In the genomic region with DNA sequence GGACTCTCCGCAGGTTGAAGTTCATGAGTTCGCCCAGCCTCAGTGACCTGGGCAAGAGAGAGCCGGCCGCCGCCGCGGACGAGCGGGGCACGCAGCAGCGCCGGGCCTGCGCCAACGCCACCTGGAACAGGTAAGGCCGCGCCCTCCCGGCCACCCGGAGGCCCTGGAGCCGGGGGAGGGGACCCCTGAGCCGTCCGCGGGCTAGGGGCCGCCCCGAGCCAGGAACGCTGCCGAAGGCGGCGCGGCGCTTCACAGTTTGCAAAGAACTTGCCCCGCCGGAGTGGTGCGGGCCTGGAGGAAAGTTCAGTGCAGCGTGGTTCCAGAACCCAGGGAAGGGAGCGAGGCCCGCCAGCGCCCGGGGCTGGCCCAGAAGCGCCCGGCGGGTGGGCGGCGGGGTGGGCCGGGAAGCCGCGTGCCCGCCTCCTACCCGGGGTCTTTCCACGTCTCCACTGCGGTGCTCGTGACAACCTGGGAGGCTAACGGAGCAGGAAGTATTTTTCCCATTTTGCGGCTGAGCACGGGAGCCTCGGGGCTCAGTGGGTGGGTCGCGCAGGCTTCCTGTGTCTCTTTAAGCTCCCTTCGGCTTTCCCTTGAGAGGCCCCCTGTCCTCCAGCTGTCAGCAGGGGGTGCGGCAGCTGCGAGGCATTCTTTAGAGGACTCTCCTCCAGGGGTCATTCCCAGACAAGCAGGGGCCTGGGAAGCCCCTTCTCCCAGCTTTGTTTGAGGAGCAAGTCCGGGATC, we compare ENCODE assay signal across 8 cellular contexts. TPM values are rescaled to one million over a fixed set of nuclear protein-coding genes. Genes with fewer than 3 reads are reported as not detected.
DNase-seq lines count a peak whose midpoint lies in the region; ATAC-seq and TF ChIP-seq lines count a peak whose summit lies in the region.

No MANE protein-coding gene starts in this region.

- peak; percentile 54 for ATAC-seq in PC-3
- ATAC-seq in central memory CD8-positive, alpha-beta T cell (replicated peaks; ENCODE audit: extremely low read depth, poor library complexity, severe bottlenecking) = peak; percentile 10
- ATAC-seq in memory B cell (ENCODE audit: low read depth) = peak; percentile 8

- peaks cover 3% of the 10 kb centered on the region; the same call in 1 of the 2 replicates for H4K20me1 ChIP-seq in PC-3 (ENCODE audit: low read length)

- POLR2A ChIA-PET in HEK293 (lab: Yijun Ruan, JAX) = interaction anchor here (0.8 kb wide), 1 partner anchor 29 kb away, joined by 4 read pairs; no protein-coding TSS in a partner anchor
- POLR2A ChIA-PET in PC-3 (lab: Charles Lee; ENCODE audit: unreplicated experiment) = no interaction called here

- H2AFZ ChIP-seq in PC-3 (ENCODE audit: low read length) = peak overlapping the region; percentile 61; the same call in 1 of the 2 replicates

- H3K4me2 ChIP-seq in PC-3 (ENCODE audit: low read length) = peak overlapping the region; percentile 99

- no peaks in the 10 kb centered on the region; the same call in 1 of the 2 replicates for H3K4me1 ChIP-seq in HEK293 (ENCODE audit: control insufficient read depth, insufficient read depth, low read length)
- peaks cover 10% of the 10 kb centered on the region; the same call in 1 of the 2 replicates for H3K4me1 ChIP-seq in PC-3 (ENCODE audit: insufficient read depth, low read length)
- peaks cover 0 to 30% (median 16%) of the 10 kb centered on the region in 4 donors for H3K4me1 ChIP-seq in tibial artery

- no peaks in the 10 kb centered on the region for H3K9me2 ChIP-seq in PC-3 (replicated peaks; ENCODE audit: low read length)

- CTCF ChIA-PET in HEK293 (lab: Yijun Ruan, JAX) = interaction anchor here (0.9 kb wide), 1 partner anchor 18 kb away, joined by 3 read pairs; no protein-coding TSS in a partner anchor
- CTCF ChIA-PET in PC-3 (lab: Charles Lee) = no interaction called here

- peaks cover 14% of the 10 kb centered on the region for H3K79me2 ChIP-seq in PC-3 (ENCODE audit: low read length)

- DNase-seq in EH (ENCODE audit: low read depth) (peak; percentile 72), PC-3 (peak; percentile 15), memory B cell (ENCODE audit: low spot score in 2 of 2) (no peak), tibial artery (no peak), DMS79 treated with DMSO at 0.1 percent for 48 hours (lab: John Stamatoyannopoulos, UW) (no peak), GF-D8 (lab: John Stamatoyannopoulos, UW) (no peak)
- DNase-seq in central memory CD8-positive, alpha-beta T cell (ENCODE audit: low spot score in 2 of 2) = no peak

- intact Hi-C loops in PC-3 (cut with micrococcal nuclease) (no loop called here), tibial artery (cut with DNase I; ENCODE audit: low total_unique reads) (no loop called here)

- no peaks in the 10 kb centered on the region for H3K9me3 Mint-ChIP-seq in central memory CD8-positive, alpha-beta T cell
- H3K9me3 Mint-ChIP-seq in memory B cell = no peaks in the 10 kb centered on the region

- H3K27ac ChIP-seq in HEK293 (ENCODE audit: extremely low read depth, low read depth, low read length) (peak overlapping the region; percentile 52; the same call in 1 of the 2 replicates), PC-3 (ENCODE audit: low read length) (no peak overlapping the region), tibial artery (no peak overlapping the region)

- H3K4me3 ChIP-seq in HEK293 (ENCODE audit: low read depth, low read length) = peak overlapping the region; percentile 51
- peak overlapping the region; percentile 81 for H3K4me3 ChIP-seq in PC-3 (ENCODE audit: low read length)
- peak overlapping the region; percentile 49 to 67 for H3K4me3 ChIP-seq in tibial artery

- H3K36me3 Mint-ChIP-seq in central memory CD8-positive, alpha-beta T cell (ENCODE audit: insufficient read depth) = peaks cover 12% of the 10 kb centered on the region
- peaks cover 6% of the 10 kb centered on the region for H3K36me3 Mint-ChIP-seq in memory B cell

- H3K4me3 Mint-ChIP-seq in central memory CD8-positive, alpha-beta T cell = peak overlapping the region; percentile 75
- peak overlapping the region; percentile 72 for H3K4me3 Mint-ChIP-seq in memory B cell

- H3F3A ChIP-seq in PC-3 (ENCODE audit: low read length, unreplicated experiment) = no peaks in the 10 kb centered on the region

- H3K27me3 ChIP-seq in PC-3 (ENCODE audit: low read length) (no peaks in the 10 kb centered on the region), tibial artery (peaks cover 0 to 44% of the 10 kb centered on the region in 2 donors)

- no TSS peak for BruUV-seq in PC-3 (replicated peaks; lab: Mats Ljungman, UMichigan)

- H3K36me3 ChIP-seq in HEK293 (ENCODE audit: control insufficient read depth in 2 of 2, insufficient read depth in 1 of 2, low read length in 2 of 2) (no peaks in the 10 kb centered on the region), PC-3 (ENCODE audit: low read depth, low read length) (no peaks in the 10 kb centered on the region), tibial artery (no peaks in the 10 kb centered on the region)

- no peak overlapping the region for H3K27ac Mint-ChIP-seq in central memory CD8-positive, alpha-beta T cell (ENCODE audit: low read depth)
- H3K27ac Mint-ChIP-seq in memory B cell = no peak overlapping the region

- peak overlapping the region; percentile 69 for H3K9ac ChIP-seq in PC-3 (ENCODE audit: low read length)

- H3K9me3 ChIP-seq in HEK293 (ENCODE audit: control insufficient read depth, insufficient read depth, low read depth, low read length) = no peaks in the 10 kb centered on the region
- no peaks in the 10 kb centered on the region for H3K9me3 ChIP-seq in PC-3 (ENCODE audit: low read length)
- H3K9me3 ChIP-seq in tibial artery = no peaks in the 10 kb centered on the region

- no peaks in the 10 kb centered on the region for H3K27me3 Mint-ChIP-seq in central memory CD8-positive, alpha-beta T cell
- no peaks in the 10 kb centered on the region for H3K27me3 Mint-ChIP-seq in memory B cell

- TF ChIP-seq CTCF in HEK293 (tag by site-specific recombination; IDR thresholded peaks at IDR 0.05) (0 out of 2 replicates have a peak, but pooled peaks have one; percentile 16), PC-3 (conservative IDR thresholded peaks at IDR 0.05; ENCODE audit: low read depth, low read length) (no peak), tibial artery (IDR thresholded peaks at IDR 0.05) (no peak)

- H3K4me1 Mint-ChIP-seq in central memory CD8-positive, alpha-beta T cell = peaks cover 40% of the 10 kb centered on the region
- peaks cover 8% of the 10 kb centered on the region for H3K4me1 Mint-ChIP-seq in memory B cell

TF ChIP-seq in HEK293, 187 proteins besides CTCF, POLR2A, EP300 and RAD21 (continues in another document):
- TF ChIP-seq MEIS1 (CRISPR knock-in tag; IDR thresholded peaks at IDR 0.05; ENCODE audit: borderline replicate concordance) (no peak), BCL11B (tag by site-specific recombination; IDR thresholded peaks at IDR 0.05; ENCODE audit: low read depth) (no peak), FEZF1 (tag by site-specific recombination; IDR thresholded peaks at IDR 0.05) (no peak), ZNF335 (tag by site-specific recombination; conservative IDR thresholded peaks at IDR 0.05) (peak; percentile 74), ZNF645 (tag by site-specific recombination; IDR thresholded peaks at IDR 0.05) (no peak), KLF10 (tag by site-specific recombination; IDR thresholded peaks at IDR 0.05) (no peak), ZNF660 (tag by site-specific recombination; IDR thresholded peaks at IDR 0.05) (no peak), ZBTB1 (tag by site-specific recombination; IDR thresholded peaks at IDR 0.05) (no peak), ZNF558 (tag by site-specific recombination; IDR thresholded peaks at IDR 0.05) (no peak), YY2 (tag by site-specific recombination; IDR thresholded peaks at IDR 0.05) (no peak), ZNF791 (tag by site-specific recombination; IDR thresholded peaks at IDR 0.05) (no peak), ZEB2 (tag by site-specific recombination; IDR thresholded peaks at IDR 0.05) (no peak), ZNF416 (tag by site-specific recombination; IDR thresholded peaks at IDR 0.05) (no peak), ZBTB8A (tag by site-specific recombination; IDR thresholded peaks at IDR 0.05) (peak; percentile 81)
- TF ChIP-seq, protein P1, sequence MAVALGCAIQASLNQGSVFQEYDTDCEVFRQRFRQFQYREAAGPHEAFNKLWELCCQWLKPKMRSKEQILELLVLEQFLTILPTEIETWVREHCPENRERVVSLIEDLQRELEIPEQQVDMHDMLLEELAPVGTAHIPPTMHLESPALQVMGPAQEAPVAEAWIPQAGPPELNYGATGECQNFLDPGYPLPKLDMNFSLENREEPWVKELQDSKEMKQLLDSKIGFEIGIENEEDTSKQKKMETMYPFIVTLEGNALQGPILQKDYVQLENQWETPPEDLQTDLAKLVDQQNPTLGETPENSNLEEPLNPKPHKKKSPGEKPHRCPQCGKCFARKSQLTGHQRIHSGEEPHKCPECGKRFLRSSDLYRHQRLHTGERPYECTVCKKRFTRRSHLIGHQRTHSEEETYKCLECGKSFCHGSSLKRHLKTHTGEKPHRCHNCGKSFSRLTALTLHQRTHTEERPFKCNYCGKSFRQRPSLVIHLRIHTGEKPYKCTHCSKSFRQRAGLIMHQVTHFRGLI (tag by site-specific recombination; IDR thresholded peaks at IDR 0.05) = no peak

RNA-seq across cellular contexts. Expression of gene PRR5, which starts 0.6 kb away (rescaled TPM):
- 14.5 and 21.8 TPM in 2 replicates for total RNA-seq in PC-3 (2014; rRNA removed)

RNA-seq across cellular contexts. Expression of gene ARHGAP8, which starts 49.7 kb away (rescaled TPM):
- total RNA-seq in PC-3 (2014; rRNA removed) = 29.4 and 30.9 TPM in 2 replicates

Comparison
In these comparisons a context has a peak if more than half of its experiments do, and no peak if none do; other contexts are left out.
1. DNase-seq: peak in EH (single experiment) and PC-3 (single experiment); none in central memory CD8-positive, alpha-beta T cell (0 of 2), memory B cell (0 of 2), tibial artery (0 of 2), DMS79 treated with DMSO at 0.1 percent for 48 hours (single experiment) and GF-D8 (single experiment).
2. Peak in every context shown above with its lines, with median percentiles within 50 percentile points of each other: H3K4me3 ChIP-seq and ATAC-seq.